Comparison of ENCODE assay signal across 22 cellular contexts in the genomic region with DNA sequence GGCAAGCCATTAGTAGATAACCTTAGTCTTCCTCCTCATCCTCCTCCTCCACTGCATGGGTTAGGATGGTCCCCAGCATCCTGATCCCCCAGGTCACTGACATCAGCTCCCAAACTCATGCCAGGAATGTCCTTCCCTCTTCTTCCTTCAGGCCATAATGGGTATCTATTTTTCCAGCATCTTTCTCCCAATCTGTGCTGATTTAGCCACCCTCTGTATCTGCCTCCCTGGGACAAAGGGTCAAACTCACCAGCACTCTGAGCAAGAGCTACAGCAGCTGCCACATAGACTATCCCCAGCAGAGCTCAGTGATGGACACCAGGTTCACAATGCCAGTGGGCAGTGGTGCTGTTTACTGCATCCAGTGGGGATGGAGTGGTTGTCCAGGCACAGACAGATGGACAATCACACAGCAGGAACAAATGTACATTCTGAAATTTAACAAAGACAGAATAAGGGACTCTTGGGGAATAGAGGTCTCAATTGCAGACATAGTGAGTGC.
"Had no signal": no experiment of that assay in that cellular context is flagged by ENCODE, and none has a peak within 500 bp of the region (broad histone marks: within the 10 kb centered on the region; RNA-seq: fewer than 3 reads in every experiment).

No MANE protein-coding gene starts in this region.

- DNase-seq: activated CD4-positive, alpha-beta memory T cell treated with anti-CD3 and anti-CD28 coated beads, Interleukin-2, amount 10 ng/mL, durations not matched to agents 7 days and 5 days; activated CD8-positive, alpha-beta memory T cell treated with anti-CD3 and anti-CD28 coated beads, Interleukin-2, amount 50 U/mL, for 4 hours; activated effector memory CD4-positive, alpha-beta T cell treated with anti-CD3 and anti-CD28 coated beads, Interleukin-2, amount 50 U/mL, for 16 hours; activated naive CD4-positive, alpha-beta T cell treated with anti-CD3 and anti-CD28 coated beads, Interleukin-2, amount 50 U/mL, for 16 hours; activated T-cell treated with anti-CD3 and anti-CD28 coated beads, Interleukin-2, amount 50 U/mL, for 48 hours; aorta; brain microvascular endothelial cell; central memory CD4-positive, alpha-beta T cell; endodermal cell; foreskin keratinocyte; glutamatergic neuron; lower lobe of right lung; stimulated activated CD4-positive, alpha-beta T cell treated with anti-CD3 and anti-CD28 coated beads, Interleukin-4, amount 100 ng/mL, for 24 hours; stimulated activated naive CD4-positive, alpha-beta T cell; T-helper 2 cell; upper lobe of right lung had no signal

- H3K4me1 ChIP-seq: lower lobe of right lung, parathyroid adenoma, upper lobe of right lung had no signal

- H3K4me2 ChIP-seq: smooth muscle cell had no signal

- H3K27ac Mint-ChIP-seq: activated CD4-positive, alpha-beta memory T cell treated with anti-CD3 and anti-CD28 coated beads, Interleukin-2, amount 10 ng/mL, durations not matched to agents 7 days and 5 days; endodermal cell; natural killer cell treated with Interleukin-12 subunit alpha and Interleukin-12 subunit beta and Interleukin-15 and Interleukin-18, amount 100 ng/mL, for 72 hours had no signal

- H3K27ac ChIP-seq: brain microvascular endothelial cell, epithelial cell of prostate, foreskin keratinocyte, lower lobe of right lung, parathyroid adenoma, upper lobe of right lung, VCaP had no signal

- H3K36me3 Mint-ChIP-seq: natural killer cell treated with Interleukin-12 subunit alpha and Interleukin-12 subunit beta and Interleukin-15 and Interleukin-18, amount 100 ng/mL, for 72 hours had no signal

- H3K79me2 ChIP-seq: parathyroid adenoma had no signal

- H3K9me3 Mint-ChIP-seq: endodermal cell; natural killer cell treated with Interleukin-12 subunit alpha and Interleukin-12 subunit beta and Interleukin-15 and Interleukin-18, amount 100 ng/mL, for 72 hours had no signal

- H2AFZ ChIP-seq: parathyroid adenoma had no signal

- H3K9ac ChIP-seq: parathyroid adenoma had no signal

- H3K9me3 ChIP-seq: lower lobe of right lung, upper lobe of right lung had no signal

- H3K36me3 ChIP-seq: brain microvascular endothelial cell, lower lobe of right lung, upper lobe of right lung had no signal

- ATAC-seq: foreskin keratinocyte, lower lobe of right lung, sciatic nerve, upper lobe of right lung had no signal

- H3K4me3 Mint-ChIP-seq: activated CD4-positive, alpha-beta memory T cell treated with anti-CD3 and anti-CD28 coated beads, Interleukin-2, amount 10 ng/mL, durations not matched to agents 7 days and 5 days; endodermal cell; natural killer cell treated with Interleukin-12 subunit alpha and Interleukin-12 subunit beta and Interleukin-15 and Interleukin-18, amount 100 ng/mL, for 72 hours had no signal

- H3K4me3 ChIP-seq: lower lobe of right lung, smooth muscle cell, upper lobe of right lung had no signal
